ENCODE assay signal across 18 cellular contexts in the genomic region with DNA sequence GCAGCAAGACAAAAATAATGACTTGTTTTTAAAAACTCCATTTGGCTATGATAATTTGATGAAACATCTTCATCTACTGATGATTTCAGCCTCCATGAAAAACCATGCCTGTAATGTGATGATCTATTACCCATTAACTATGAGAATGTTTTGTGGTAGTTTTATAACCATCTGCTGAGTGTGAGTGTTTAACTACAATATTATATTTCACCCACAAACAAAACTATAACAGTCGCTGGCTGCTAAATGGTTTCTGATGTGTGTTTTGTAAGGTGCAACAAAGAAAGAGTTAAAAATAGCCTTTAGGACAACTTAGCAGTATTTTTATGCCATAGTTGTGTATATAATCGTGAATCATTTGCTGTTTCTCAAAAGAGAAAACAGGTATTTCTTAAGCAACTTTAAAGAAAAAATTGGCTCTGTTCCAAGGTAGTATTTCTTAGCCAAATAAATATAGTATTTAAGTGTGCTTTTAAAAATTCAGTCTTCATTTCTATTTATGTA. TPM values are rescaled to one million over a fixed set of nuclear protein-coding genes. Genes with fewer than 3 reads are reported as not detected.
A peak's percentile ranks its signal among the peaks of the same experiment; 100 is the strongest.
DNase-seq lines count a peak whose midpoint lies in the region; ATAC-seq, FAIRE-seq and TF ChIP-seq lines count a peak whose summit lies in the region.
"Had no signal": no experiment of that assay in that cellular context is flagged by ENCODE, and none has a peak within 500 bp of the region (broad histone marks: within the 10 kb centered on the region; RNA-seq: fewer than 3 reads in every experiment).

No MANE protein-coding gene starts in this region.

- peaks cover 15 to 39% of the 10 kb centered on the region in 2 experiments for H3K36me3 ChIP-seq in keratinocyte (ENCODE audit: control insufficient read depth in 2 of 2, extremely low read depth in 1 of 2, insufficient read depth in 2 of 2, low read length in 2 of 2)
- H3K36me3 ChIP-seq in upper lobe of left lung: no peaks in the 10 kb centered on the region
- H3K36me3 ChIP-seq: left ventricle myocardium inferior had no signal

- no peak for TF ChIP-seq CTCF in keratinocyte (optimal IDR thresholded peaks at IDR 0.05 in 1 of 3, IDR thresholded peaks at IDR 0.05 in 1 of 3, conservative IDR thresholded peaks at IDR 0.05 in 1 of 3; ENCODE audit: extremely low read depth in 1 of 3, insufficient read depth in 2 of 3, low read length in 3 of 3)
- TF ChIP-seq CTCF in upper lobe of left lung (IDR thresholded peaks at IDR 0.05): no peak

- peak; percentile 31 for DNase-seq in DMS79 (lab: John Stamatoyannopoulos, UW)
- peak; percentile 27 for DNase-seq in NCI-H1105 (lab: John Stamatoyannopoulos, UW)
- DNase-seq in SHP77 treated with DMSO at 0.1 percent for 48 hours (lab: John Stamatoyannopoulos, UW): peak; percentile 66
- no peak for DNase-seq in keratinocyte (ENCODE audit: low read depth, low spot score)
- DNase-seq in C1 segment of cervical spinal cord (lab: John Stamatoyannopoulos, UW): no peak
- DNase-seq in upper lobe of left lung: no peak
- DNase-seq in natural killer cell treated with Interleukin-12 subunit alpha and Interleukin-12 subunit beta and Interleukin-15 and Interleukin-18, amount 100 ng/mL, for 72 hours (ENCODE audit: low spot score): no peak
- DNase-seq: GF-D8, H9, hypothalamus, left ventricle myocardium inferior, MM.1S, NCI-H774 had no signal

- WGBS in upper lobe of left lung, 2 donors: 40 to 48% methylated on average over 2 of the region's 2 CpGs

- no peak for TF ChIP-seq POLR2A in upper lobe of left lung (IDR thresholded peaks at IDR 0.05)

- peak overlapping the region; percentile 91 for H3K4me2 ChIP-seq in keratinocyte (ENCODE audit: control insufficient read depth, extremely low read depth, insufficient read depth, low read depth, low read length)

- H3K27me3 ChIP-seq in keratinocyte (ENCODE audit: control insufficient read depth, extremely low read depth, insufficient read depth, low read length) (no peaks in the 10 kb centered on the region), upper lobe of left lung (peaks cover 0 to 24% (median 15%) of the 10 kb centered on the region in 4 donors)

- H3K9me3 Mint-ChIP-seq in natural killer cell treated with Interleukin-12 subunit alpha and Interleukin-12 subunit beta and Interleukin-15 and Interleukin-18, amount 100 ng/mL, for 72 hours: no peaks in the 10 kb centered on the region
- H3K9me3 Mint-ChIP-seq: activated naive CD4-positive, alpha-beta T cell treated with anti-CD3 and anti-CD28 coated beads, Interleukin-2, amount 50 U/mL, for 72 hours; central memory CD8-positive, alpha-beta T cell; neural crest cell; stimulated activated naive CD8-positive, alpha-beta T cell treated with anti-CD3 and anti-CD28 coated beads, Interleukin-15, Interleukin-2, amounts not matched to agents 100 ng/mL and 50 ng/mL, for 24 hours had no signal

- H3K27ac Mint-ChIP-seq in natural killer cell treated with Interleukin-12 subunit alpha and Interleukin-12 subunit beta and Interleukin-15 and Interleukin-18, amount 100 ng/mL, for 72 hours: no peak overlapping the region
- H3K27ac Mint-ChIP-seq: activated naive CD4-positive, alpha-beta T cell treated with anti-CD3 and anti-CD28 coated beads, Interleukin-2, amount 50 U/mL, for 72 hours; H9; stimulated activated naive CD8-positive, alpha-beta T cell treated with anti-CD3 and anti-CD28 coated beads, Interleukin-15, Interleukin-2, amounts not matched to agents 100 ng/mL and 50 ng/mL, for 24 hours had no signal

- H3K36me3 Mint-ChIP-seq in natural killer cell treated with Interleukin-12 subunit alpha and Interleukin-12 subunit beta and Interleukin-15 and Interleukin-18, amount 100 ng/mL, for 72 hours: peaks cover 6% of the 10 kb centered on the region

- ATAC-seq in upper lobe of left lung (ENCODE audit: low FRiP score in 2 of 2): no peak
- no peak for ATAC-seq in natural killer cell treated with Interleukin-12 subunit alpha and Interleukin-12 subunit beta and Interleukin-15 and Interleukin-18, amount 100 ng/mL, for 72 hours
- no peak for ATAC-seq in HG03159 (IDR thresholded peaks at IDR 0.05; ENCODE audit: unreplicated experiment)

- H3K4me1 Mint-ChIP-seq in natural killer cell treated with Interleukin-12 subunit alpha and Interleukin-12 subunit beta and Interleukin-15 and Interleukin-18, amount 100 ng/mL, for 72 hours (ENCODE audit: low read depth in 2 of 2): peaks cover 7% of the 10 kb centered on the region in 2 donors

- H3K4me1 ChIP-seq in keratinocyte (ENCODE audit: control insufficient read depth, extremely low read depth, insufficient read depth, low read length) (peaks cover 34% of the 10 kb centered on the region), upper lobe of left lung (peaks cover 21 to 30% (median 23%) of the 10 kb centered on the region in 4 donors)

- H3K9me3 ChIP-seq in keratinocyte (ENCODE audit: control insufficient read depth, low read depth, low read length): no peaks in the 10 kb centered on the region
- no peaks in the 10 kb centered on the region for H3K9me3 ChIP-seq in upper lobe of left lung
- H3K9me3 ChIP-seq: left ventricle myocardium inferior had no signal

- dilution Hi-C loops in keratinocyte (cut with MboI; ENCODE audit: extremely low pct_ligation_motif_present, low sequenced_read_pairs): no loop called here

- H3K9ac ChIP-seq in keratinocyte (ENCODE audit: control insufficient read depth, extremely low read depth, insufficient read depth, low read length): peak overlapping the region; percentile 96

- no peaks in the 10 kb centered on the region for H3K9me1 ChIP-seq in keratinocyte (ENCODE audit: control insufficient read depth, extremely low read depth, insufficient read depth, low read length)

- no peak for TF ChIP-seq EP300 in upper lobe of left lung (IDR thresholded peaks at IDR 0.05)

- no peak for FAIRE-seq in keratinocyte (lab: Jason Lieb, UNC)

- peaks cover 81% of the 10 kb centered on the region for H3K79me2 ChIP-seq in keratinocyte (ENCODE audit: control insufficient read depth, insufficient read depth, low read length)

- H3K4me3 Mint-ChIP-seq in natural killer cell treated with Interleukin-12 subunit alpha and Interleukin-12 subunit beta and Interleukin-15 and Interleukin-18, amount 100 ng/mL, for 72 hours: no peak overlapping the region
- H3K4me3 Mint-ChIP-seq: central memory CD8-positive, alpha-beta T cell; stimulated activated naive CD8-positive, alpha-beta T cell treated with anti-CD3 and anti-CD28 coated beads, Interleukin-15, Interleukin-2, amounts not matched to agents 100 ng/mL and 50 ng/mL, for 24 hours had no signal

- H3K27me3 Mint-ChIP-seq in natural killer cell treated with Interleukin-12 subunit alpha and Interleukin-12 subunit beta and Interleukin-15 and Interleukin-18, amount 100 ng/mL, for 72 hours: peaks cover 49 to 80% of the 10 kb centered on the region in 2 donors

- H3K27ac ChIP-seq in keratinocyte (ENCODE audit: control insufficient read depth, insufficient read depth, low read length) (peak overlapping the region; percentile 99), upper lobe of left lung (no peak overlapping the region)
- H3K27ac ChIP-seq: left ventricle myocardium inferior had no signal

- H2AFZ ChIP-seq in keratinocyte (ENCODE audit: control insufficient read depth, low read length): no peak overlapping the region

- H3K4me3 ChIP-seq in keratinocyte (ENCODE audit: control insufficient read depth in 2 of 3, extremely low read depth in 1 of 3, insufficient read depth in 2 of 3, low read depth in 1 of 3, low read length in 3 of 3) (peak overlapping the region; percentile 75 to 89 (median 82)), upper lobe of left lung (no peak overlapping the region)

- H4K20me1 ChIP-seq in keratinocyte (ENCODE audit: control insufficient read depth, extremely low read depth, insufficient read depth, low read length): peaks cover 14% of the 10 kb centered on the region

RNA-seq across cellular contexts. Expression of gene PTHLH, which starts 4.9 kb away (rescaled TPM):
- 775 to 851 TPM (median 827 TPM) in 3 replicates for polyA plus RNA-seq in keratinocyte
- polyA plus RNA-seq in keratinocyte (2011; ENCODE audit: low read depth): 37.3 TPM
- 464 and 505 TPM in 2 replicates for polyA plus RNA-seq in keratinocyte (2011; cell fraction: cytosol; rRNA removed)
- polyA plus RNA-seq in keratinocyte (2011; cell fraction: nucleus; rRNA removed): 2,708 and 2,894 TPM in 2 replicates
- polyA plus RNA-seq in keratinocyte (2012; ENCODE audit: low replicate concordance): 51.1 and 594 TPM in 2 replicates
- polyA minus RNA-seq in keratinocyte: 141 to 259 TPM (median 248 TPM) in 3 replicates
- polyA minus RNA-seq in keratinocyte (2011; cell fraction: cytosol; rRNA and poly(A)+ RNA removed): 312 TPM
- 652 and 892 TPM in 2 replicates for polyA minus RNA-seq in keratinocyte (2011; cell fraction: nucleus; rRNA and poly(A)+ RNA removed)
- total RNA-seq in upper lobe of left lung: 1 to 10 TPM in 2 of 6 donors, under 1 TPM in 1, not detected in 3; 0.44 to 2.9 (median 2.0) TPM
- total RNA-seq in natural killer cell treated with Interleukin-12 subunit alpha and Interleukin-12 subunit beta and Interleukin-15 and Interleukin-18, amount 100 ng/mL, for 72 hours: not detected
- total RNA-seq: activated naive CD4-positive, alpha-beta T cell treated with anti-CD3 and anti-CD28 coated beads, Interleukin-2, amount 50 U/mL, for 72 hours had no signal

Comparison
In these comparisons a context has a peak if more than half of its experiments do, and no peak if none do; other contexts are left out.
1. DNase-seq: peak in DMS79 (single experiment), NCI-H1105 (single experiment) and SHP77 treated with DMSO at 0.1 percent for 48 hours (single experiment); none in keratinocyte (single experiment), C1 segment of cervical spinal cord (0 of 14), upper lobe of left lung (0 of 2) and natural killer cell treated with Interleukin-12 subunit alpha and Interleukin-12 subunit beta and Interleukin-15 and Interleukin-18, amount 100 ng/mL, for 72 hours (single experiment).
2. H3K4me3 ChIP-seq: peak in keratinocyte (3 of 3); none in upper lobe of left lung (0 of 4).